ENCODE assay signal across 12 cellular contexts in genomic region chr18:5196253-5197031, GRCh38. TPM values are rescaled to one million over a fixed set of nuclear protein-coding genes. Genes with fewer than 3 reads are reported as not detected.
DNase-seq lines count a peak whose midpoint lies in the region; ATAC-seq and TF ChIP-seq lines count a peak whose summit lies in the region.
"Had no signal": no experiment of that assay in that cellular context is flagged by ENCODE, and none has a peak within 500 bp of the region (broad histone marks: within the 10 kb centered on the region; RNA-seq: fewer than 3 reads in every experiment).

No MANE protein-coding gene starts in this region.

- H3K4me1 ChIP-seq in iPS-15b (ENCODE audit: control insufficient read depth, insufficient read depth, low read length) (peaks cover 3% of the 10 kb centered on the region), aorta (ENCODE audit: control insufficient read depth in 1 of 2, insufficient read depth in 2 of 2, low read length in 2 of 2) (no peaks in the 10 kb centered on the region), BE2C (no peaks in the 10 kb centered on the region)

- H3K36me3 ChIP-seq in iPS-15b (ENCODE audit: control insufficient read depth, insufficient read depth, low read length) (no peaks in the 10 kb centered on the region), aorta (ENCODE audit: control insufficient read depth in 1 of 2, insufficient read depth in 2 of 2, low read length in 1 of 2) (no peaks in the 10 kb centered on the region), BE2C (no peaks in the 10 kb centered on the region)

- no peaks in the 10 kb centered on the region for H3K9me3 ChIP-seq in iPS-15b (ENCODE audit: control insufficient read depth, insufficient read depth, low read length)
- H3K9me3 ChIP-seq in aorta (ENCODE audit: control insufficient read depth, low read length): peaks cover 5% of the 10 kb centered on the region
- H3K9me3 ChIP-seq in BE2C: no peaks in the 10 kb centered on the region

- WGBS in aorta, 2 donors: 1 to 3% methylated on average over 46 to 50 of the region's 50 CpGs

- peak overlapping the region; percentile 12 for H3K9ac ChIP-seq in iPS-15b (ENCODE audit: low read depth, low read length)

- ATAC-seq in aorta (ENCODE audit: low FRiP score) (peak; percentile 26), HG03378 (IDR thresholded peaks at IDR 0.05; ENCODE audit: unreplicated experiment) (no peak), GM21737 (IDR thresholded peaks at IDR 0.05; ENCODE audit: unreplicated experiment) (no peak)

- TF ChIP-seq CTCF in BE2C (IDR thresholded peaks at IDR 0.05; ENCODE audit: low read depth, low read length): no peak

- DNase-seq in stimulated activated CD4-positive, alpha-beta T cell treated with anti-CD3 and anti-CD28 coated beads, Interleukin-15, amount 100 ng/mL, for 24 hours: peak; percentile 1
- DNase-seq in stimulated activated CD4-positive, alpha-beta T cell treated with anti-CD3 and anti-CD28 coated beads, Interleukin-4, amount 100 ng/mL, for 1 hour: no peak
- DNase-seq in NCI-H82 (lab: John Stamatoyannopoulos, UW) (peak; percentile 77), aorta (no peak), BE2C (no peak)
- DNase-seq: NK-92 treated with Interleukin-12 subunit alpha and Interleukin-12 subunit beta, amount 100 ng/mL, for 24 hours had no signal

- intact Hi-C loops in aorta (cut with DNase I): no loop called here

- H3K27ac ChIP-seq in aorta (ENCODE audit: low read depth in 1 of 2, low read length in 2 of 2): no peak overlapping the region

- peak overlapping the region; percentile 86 for H3K4me3 ChIP-seq in iPS-15b (ENCODE audit: low read depth, low read length)
- H3K4me3 ChIP-seq in aorta (ENCODE audit: low read length in 2 of 2): no peak overlapping the region
- H3K4me3 ChIP-seq in BE2C (ENCODE audit: low read depth, low read length): no peak overlapping the region

- H3K27me3 ChIP-seq in iPS-15b (ENCODE audit: control insufficient read depth, insufficient read depth, low read length) (peaks cover 80% of the 10 kb centered on the region), aorta (ENCODE audit: control insufficient read depth in 1 of 2, insufficient read depth in 2 of 2, low read length in 1 of 2) (no peaks in the 10 kb centered on the region), BE2C (peaks cover 17% of the 10 kb centered on the region)

RNA-seq across cellular contexts. Expression of gene AKAIN1, which starts 0.6 kb away (rescaled TPM):
- total RNA-seq in aorta: not detected
- polyA plus RNA-seq in aorta: not detected
- not detected for polyA plus RNA-seq in BE2C (2012; ENCODE audit: insufficient read depth, insufficient read length, low read depth)
- total RNA-seq: CD4-positive, CD25-positive, alpha-beta regulatory T cell; chondrocyte; fibroblast of villous mesenchyme had no signal
- polyA plus RNA-seq: CD4-positive, CD25-positive, alpha-beta regulatory T cell had no signal

Comparison
In these comparisons a context has a peak if more than half of its experiments do, and no peak if none do; other contexts are left out.
1. DNase-seq: peak in stimulated activated CD4-positive, alpha-beta T cell treated with anti-CD3 and anti-CD28 coated beads, Interleukin-15, amount 100 ng/mL, for 24 hours (single experiment) and NCI-H82 (single experiment); none in stimulated activated CD4-positive, alpha-beta T cell treated with anti-CD3 and anti-CD28 coated beads, Interleukin-4, amount 100 ng/mL, for 1 hour (single experiment), aorta (0 of 2) and BE2C (single experiment).